ENCODE assay signal across 11 cellular contexts in genomic region chr3:33339758-33340157, GRCh38.
"Had no signal": no experiment of that assay in that cellular context is flagged by ENCODE, and none has a peak within 500 bp of the region (broad histone marks: within the 10 kb centered on the region; RNA-seq: fewer than 3 reads in every experiment).

No MANE protein-coding gene starts in this region.

- H3K4me3 ChIP-seq: GM23248, GM23338, HAP-1 had no signal

- ATAC-seq: GM23338, HCT116 had no signal

- H3K27ac ChIP-seq: GM23248 had no signal

- H3K36me3 ChIP-seq: HAP-1 had no signal

- H2AFZ ChIP-seq: GM23248, GM23338 had no signal

- H3K9ac ChIP-seq: GM23248 had no signal

- H3K27ac Mint-ChIP-seq: GM23338, H9 had no signal

- FAIRE-seq: H1, H54 had no signal

- H3K4me1 ChIP-seq: HAP-1 had no signal

- H3K4me2 ChIP-seq: GM23338 had no signal

- H3K9me3 ChIP-seq: HAP-1 had no signal

- DNase-seq: GM23248, GOT3, H7, H9, HCEC 1CT, HFFc6 had no signal

- H3K4me3 Mint-ChIP-seq: GM23338, H9, HFFc6 had no signal
